ENCODE assay signal across 14 cellular contexts in the genomic region with DNA sequence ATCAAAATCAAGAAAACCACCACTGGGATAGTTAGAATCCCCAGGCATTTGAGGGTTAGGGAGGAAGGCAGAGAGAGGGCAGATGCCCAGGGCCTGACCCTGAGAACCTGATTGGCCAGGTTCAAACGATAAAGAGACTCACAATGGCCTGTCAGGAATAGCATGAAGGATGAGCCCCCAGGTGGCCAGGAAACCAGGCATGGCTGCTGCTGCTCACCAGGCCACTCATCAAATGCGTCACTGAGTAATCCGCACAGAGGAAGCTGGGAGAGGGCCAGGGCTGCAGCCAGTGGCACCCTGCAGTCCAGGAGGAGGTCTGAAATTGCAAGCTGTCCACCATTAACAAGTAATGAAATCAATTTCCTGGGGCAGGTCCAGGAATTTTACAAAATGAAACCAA.
DNase-seq lines count a peak whose midpoint lies in the region; ATAC-seq and TF ChIP-seq lines count a peak whose summit lies in the region.
"Had no signal": no experiment of that assay in that cellular context is flagged by ENCODE, and none has a peak within 500 bp of the region (broad histone marks: within the 10 kb centered on the region; RNA-seq: fewer than 3 reads in every experiment).

No MANE protein-coding gene starts in this region.

- POLR2A ChIA-PET in A673 (lab: Charles Lee; ENCODE audit: low non-redundant PET) = no interaction called here

- H3K36me3 ChIP-seq in A673 (ENCODE audit: insufficient read depth, low read length, poor library complexity, severe bottlenecking) (no peaks in the 10 kb centered on the region), SJCRH30 (no peaks in the 10 kb centered on the region), testis (ENCODE audit: low read depth, missing control alignments) (no peaks in the 10 kb centered on the region)
- H3K36me3 ChIP-seq: lower lobe of right lung, Peyer's patch had no signal

- no peak for TF ChIP-seq POLR2A in testis (IDR thresholded peaks at IDR 0.05)

- intact Hi-C loops in A673 (cut with micrococcal nuclease; ENCODE audit: unreplicated experiment) = no loop called here
- intact Hi-C loops in testis (cut with DNase I; ENCODE audit: low total_unique reads) = no loop called here

- H3K4me3 ChIP-seq in A673 (ENCODE audit: low read depth, low read length, poor library complexity, severe bottlenecking) (no peak overlapping the region), SJCRH30 (no peak overlapping the region), fibroblast of mammary gland (ENCODE audit: control insufficient read depth, low read depth, low read length) (no peak overlapping the region), testis (no peak overlapping the region)
- H3K4me3 ChIP-seq: lower lobe of right lung, Peyer's patch had no signal

- WGBS in testis, 2 donors = 77 to 85% methylated on average over 3 of the region's 3 CpGs

- ATAC-seq in GM19328 (IDR thresholded peaks at IDR 0.05; ENCODE audit: unreplicated experiment) = no peak
- ATAC-seq: activated T-cell treated with anti-CD3 and anti-CD28 coated beads, Interleukin-2, amount 50 U/mL, for 4 hours; lower lobe of right lung had no signal

- peak overlapping the region; percentile 70 for H3K27ac ChIP-seq in A673 (ENCODE audit: low read depth, low read length, poor library complexity, severe bottlenecking)
- no peak overlapping the region; the same call in 1 of the 2 replicates for H3K27ac ChIP-seq in SJCRH30
- H3K27ac ChIP-seq in testis = no peak overlapping the region
- H3K27ac ChIP-seq: lower lobe of right lung, Peyer's patch had no signal

- no peaks in the 10 kb centered on the region for H3K9me3 ChIP-seq in A673 (ENCODE audit: low read depth, low read length, poor library complexity, severe bottlenecking)
- H3K9me3 ChIP-seq in SJCRH30 (replicated peaks) = no peaks in the 10 kb centered on the region
- no peaks in the 10 kb centered on the region for H3K9me3 ChIP-seq in testis
- H3K9me3 ChIP-seq: lower lobe of right lung, Peyer's patch had no signal

- peaks cover 41% of the 10 kb centered on the region for H3K4me1 ChIP-seq in A673 (ENCODE audit: insufficient read depth, low read length, poor library complexity, severe bottlenecking)
- H3K4me1 ChIP-seq in SJCRH30 = peaks cover 4% of the 10 kb centered on the region; the same call in 1 of the 2 replicates
- H3K4me1 ChIP-seq in testis = no peaks in the 10 kb centered on the region
- H3K4me1 ChIP-seq: lower lobe of right lung had no signal

- TF ChIP-seq CTCF in A673 (conservative IDR thresholded peaks at IDR 0.05; ENCODE audit: low read depth, low read length) = no peak
- no peak for TF ChIP-seq CTCF in fibroblast of mammary gland (conservative IDR thresholded peaks at IDR 0.05; ENCODE audit: control insufficient read depth, insufficient read depth, low read depth, low read length)
- no peak for TF ChIP-seq CTCF in testis (IDR thresholded peaks at IDR 0.05)

- no TSS peak for BruUV-seq in A673 (replicated peaks; lab: Mats Ljungman, UMichigan)

- DNase-seq in A673 (ENCODE audit: low spot score) (peak; percentile 83), HT1080 (ENCODE audit: low read depth) (peak; percentile 81), SJCRH30 (peak; percentile 33 to 55), fibroblast of mammary gland (ENCODE audit: low read depth) (peak; percentile 48), NK-92 (lab: John Stamatoyannopoulos, UW; ENCODE audit: unreplicated experiment) (no peak), testis (no peak), COLO829 (ENCODE audit: low spot score) (no peak)
- DNase-seq: activated B cell treated with CpG ODN at 0.5 μM for 24 hours; activated T-cell treated with anti-CD3 and anti-CD28 coated beads, Interleukin-2, amount 50 U/mL, for 4 hours; lower lobe of right lung; NCI-H1105 treated with DMSO at 0.1 percent for 48 hours; Peyer's patch; stimulated activated CD4-positive, alpha-beta T cell treated with anti-CD3 and anti-CD28 coated beads, Interleukin-4, amount 100 ng/mL, for 1 hour had no signal

- H3K27me3 ChIP-seq in A673 (replicated peaks; ENCODE audit: insufficient read depth, low read depth, low read length, poor library complexity) (no peaks in the 10 kb centered on the region), SJCRH30 (no peaks in the 10 kb centered on the region), testis (no peaks in the 10 kb centered on the region)
- H3K27me3 ChIP-seq: Peyer's patch had no signal

- CTCF ChIA-PET in A673 (lab: Charles Lee) = no interaction called here

Comparison
In these comparisons a context has a peak if more than half of its experiments do, and no peak if none do; other contexts are left out.
1. DNase-seq: peak in A673 (single experiment), HT1080 (single experiment), SJCRH30 (2 of 2) and fibroblast of mammary gland (single experiment); none in NK-92 (single experiment), testis (single experiment) and COLO829 (single experiment).